Comparison of ENCODE assay signal across 10 cellular contexts in genomic region chr2:204360218-204361007, GRCh38.
"Had no signal": no experiment of that assay in that cellular context is flagged by ENCODE, and none has a peak within 500 bp of the region (broad histone marks: within the 10 kb centered on the region; RNA-seq: fewer than 3 reads in every experiment).

No MANE protein-coding gene starts in this region.

- H3K27ac ChIP-seq: colonic mucosa, heart left ventricle, left ventricle myocardium inferior, neural progenitor cell, skin epidermis had no signal

- H3K4me3 ChIP-seq: colonic mucosa, heart left ventricle, left ventricle myocardium inferior, neural progenitor cell, skin epidermis had no signal

- H3K9me3 ChIP-seq: colonic mucosa, heart left ventricle, left ventricle myocardium inferior had no signal

- FAIRE-seq: endothelial cell of umbilical vein, frontal cortex had no signal

- H2AFZ ChIP-seq: neural progenitor cell had no signal

- ATAC-seq: activated CD4-positive, CD25-positive, alpha-beta regulatory T cell treated with anti-CD3 and anti-CD28 coated beads, Interleukin-2, amount 50 U/mL, for 24 hours; heart left ventricle had no signal

- DNase-seq: activated naive CD4-positive, alpha-beta T cell treated with anti-CD3 and anti-CD28 coated beads, Interleukin-2, amount 10 ng/mL, durations not matched to agents 7 days and 5 days; colonic mucosa; heart left ventricle; left ventricle myocardium inferior; retina had no signal

- H3K4me1 ChIP-seq: colonic mucosa, left ventricle myocardium inferior had no signal

- H3K36me3 ChIP-seq: colonic mucosa, heart left ventricle, left ventricle myocardium inferior, neural progenitor cell had no signal

- H3K9ac ChIP-seq: neural progenitor cell had no signal

- H3K4me2 ChIP-seq: neural progenitor cell had no signal

- H3K27me3 ChIP-seq: colonic mucosa, heart left ventricle, neural progenitor cell had no signal
